8 cellular contexts compared by ENCODE assay signal in the genomic region with DNA sequence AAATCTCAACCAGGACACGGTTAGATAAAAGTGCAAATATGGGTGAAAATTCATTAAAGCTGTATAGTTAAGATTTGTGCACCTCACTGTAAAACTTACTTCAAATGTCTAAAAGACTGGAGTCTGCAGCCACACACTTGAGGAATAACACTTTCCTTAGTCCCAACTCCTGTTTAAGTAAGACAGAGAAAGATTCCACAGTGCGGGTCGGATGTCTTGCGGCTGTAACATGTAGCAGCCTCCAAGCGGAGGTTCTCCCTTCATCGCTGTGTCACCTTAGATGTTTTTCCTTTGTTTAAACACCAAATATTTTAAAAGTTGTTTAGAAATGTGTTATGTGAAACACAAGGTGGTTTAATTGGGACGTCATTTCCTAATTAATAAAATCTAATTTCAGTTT. TPM values are rescaled to one million over a fixed set of nuclear protein-coding genes. Genes with fewer than 3 reads are reported as not detected.
DNase-seq lines count a peak whose midpoint lies in the region.

No MANE protein-coding gene starts in this region.

- intact Hi-C loops in activated CD4-positive, alpha-beta T cell treated with anti-CD3 and anti-CD28 coated beads, Interleukin-2, amount 10 ng/mL, durations not matched to agents 24 days and 14 days (cut with micrococcal nuclease): loop anchor here (1.0 kb wide), 4 partner anchors 40 to 158 kb away; a partner anchor contains a TSS
- intact Hi-C loops in activated T-helper 2 cell treated with anti-CD3 and anti-CD28 coated beads, Interferon-gamma antibody, Interleukin-2, Interleukin-4, amounts not matched to agents 10 μg/mL and 5 μg/mL and 100 μg/mL, durations not matched to agents 14 hours and 24 hours and 36 hours (cut with micrococcal nuclease): loop anchor here (1.0 to 5.0 kb wide), 4 partner anchors 41 to 156 kb away; a partner anchor contains a TSS

- H3K4me3 Mint-ChIP-seq in activated CD4-positive, alpha-beta T cell treated with anti-CD3 and anti-CD28 coated beads, Interleukin-2, amount 10 ng/mL, durations not matched to agents 24 days and 14 days: peak overlapping the region; percentile 85
- peak overlapping the region; percentile 84 for H3K4me3 Mint-ChIP-seq in activated T-helper 2 cell treated with anti-CD3 and anti-CD28 coated beads, Interferon-gamma antibody, Interleukin-2, Interleukin-4, amounts not matched to agents 10 μg/mL and 5 μg/mL and 100 μg/mL, durations not matched to agents 14 hours and 24 hours and 36 hours (ENCODE audit: low read depth)
- peak overlapping the region; percentile 76 to 91 (median 87) for H3K4me3 Mint-ChIP-seq in immature natural killer cell

- H3K36me3 Mint-ChIP-seq in activated CD4-positive, alpha-beta T cell treated with anti-CD3 and anti-CD28 coated beads, Interleukin-2, amount 10 ng/mL, durations not matched to agents 24 days and 14 days (ENCODE audit: low read depth): peaks cover 9% of the 10 kb centered on the region
- peaks cover 10% of the 10 kb centered on the region for H3K36me3 Mint-ChIP-seq in activated T-helper 2 cell treated with anti-CD3 and anti-CD28 coated beads, Interferon-gamma antibody, Interleukin-2, Interleukin-4, amounts not matched to agents 10 μg/mL and 5 μg/mL and 100 μg/mL, durations not matched to agents 14 hours and 24 hours and 36 hours (ENCODE audit: low read depth)
- H3K36me3 Mint-ChIP-seq in immature natural killer cell: no peaks in the 10 kb centered on the region

- H3K27ac ChIP-seq in substantia nigra (ENCODE audit: low read depth, low read length, poor library complexity, severe bottlenecking): peak overlapping the region; percentile 59

- H3K9me3 Mint-ChIP-seq in activated CD4-positive, alpha-beta T cell treated with anti-CD3 and anti-CD28 coated beads, Interleukin-2, amount 10 ng/mL, durations not matched to agents 24 days and 14 days: peaks cover 4% of the 10 kb centered on the region
- H3K9me3 Mint-ChIP-seq in activated T-helper 2 cell treated with anti-CD3 and anti-CD28 coated beads, Interferon-gamma antibody, Interleukin-2, Interleukin-4, amounts not matched to agents 10 μg/mL and 5 μg/mL and 100 μg/mL, durations not matched to agents 14 hours and 24 hours and 36 hours: peaks cover 9% of the 10 kb centered on the region
- no peaks in the 10 kb centered on the region for H3K9me3 Mint-ChIP-seq in immature natural killer cell

- no peak for DNase-seq in activated CD4-positive, alpha-beta T cell treated with anti-CD3 and anti-CD28 coated beads, Interleukin-2, amount 10 ng/mL, durations not matched to agents 24 days and 14 days
- no peak for DNase-seq in activated CD4-positive, alpha-beta T cell treated with anti-CD3 and anti-CD28 coated beads for 4 hours
- no peak for DNase-seq in activated T-helper 2 cell treated with anti-CD3 and anti-CD28 coated beads, Interferon-gamma antibody, Interleukin-2, Interleukin-4, amounts not matched to agents 10 μg/mL and 5 μg/mL and 100 μg/mL, durations not matched to agents 14 hours and 24 hours and 36 hours (ENCODE audit: low spot score)
- DNase-seq in immature natural killer cell (no peak), substantia nigra (lab: John Stamatoyannopoulos, UW) (no peak), CD1c-positive myeloid dendritic cell (ENCODE audit: extremely low spot score) (no peak), putamen (ENCODE audit: low spot score) (no peak), SKM-1 (lab: John Stamatoyannopoulos, UW; ENCODE audit: unreplicated experiment) (no peak)

- H3K27ac Mint-ChIP-seq in activated CD4-positive, alpha-beta T cell treated with anti-CD3 and anti-CD28 coated beads, Interleukin-2, amount 10 ng/mL, durations not matched to agents 24 days and 14 days: peak overlapping the region; percentile 90
- peak overlapping the region; percentile 76 for H3K27ac Mint-ChIP-seq in activated T-helper 2 cell treated with anti-CD3 and anti-CD28 coated beads, Interferon-gamma antibody, Interleukin-2, Interleukin-4, amounts not matched to agents 10 μg/mL and 5 μg/mL and 100 μg/mL, durations not matched to agents 14 hours and 24 hours and 36 hours
- peak overlapping the region; percentile 83 to 93 (median 91) for H3K27ac Mint-ChIP-seq in immature natural killer cell

- no peaks in the 10 kb centered on the region for H3K27me3 Mint-ChIP-seq in activated CD4-positive, alpha-beta T cell treated with anti-CD3 and anti-CD28 coated beads, Interleukin-2, amount 10 ng/mL, durations not matched to agents 24 days and 14 days
- H3K27me3 Mint-ChIP-seq in activated T-helper 2 cell treated with anti-CD3 and anti-CD28 coated beads, Interferon-gamma antibody, Interleukin-2, Interleukin-4, amounts not matched to agents 10 μg/mL and 5 μg/mL and 100 μg/mL, durations not matched to agents 14 hours and 24 hours and 36 hours (ENCODE audit: low read depth): no peaks in the 10 kb centered on the region
- peaks cover 2 to 10% (median 7%) of the 10 kb centered on the region in 3 donors for H3K27me3 Mint-ChIP-seq in immature natural killer cell (ENCODE audit: low read depth in 3 of 3)

- H3K4me1 Mint-ChIP-seq in activated CD4-positive, alpha-beta T cell treated with anti-CD3 and anti-CD28 coated beads, Interleukin-2, amount 10 ng/mL, durations not matched to agents 24 days and 14 days: peaks cover 26% of the 10 kb centered on the region
- H3K4me1 Mint-ChIP-seq in activated T-helper 2 cell treated with anti-CD3 and anti-CD28 coated beads, Interferon-gamma antibody, Interleukin-2, Interleukin-4, amounts not matched to agents 10 μg/mL and 5 μg/mL and 100 μg/mL, durations not matched to agents 14 hours and 24 hours and 36 hours (ENCODE audit: low read depth): peaks cover 23% of the 10 kb centered on the region
- H3K4me1 Mint-ChIP-seq in immature natural killer cell: peaks cover 32 to 41% of the 10 kb centered on the region in 2 donors

RNA-seq across cellular contexts. Expression of a gene that starts 0.9 kb away (rescaled TPM):
- total RNA-seq in activated CD4-positive, alpha-beta T cell treated with anti-CD3 and anti-CD28 coated beads, Interleukin-2, amount 10 ng/mL, durations not matched to agents 24 days and 14 days: 61.3 and 62.6 TPM in 2 replicates
- total RNA-seq in activated T-helper 2 cell treated with anti-CD3 and anti-CD28 coated beads, Interferon-gamma antibody, Interleukin-2, Interleukin-4, amounts not matched to agents 10 μg/mL and 5 μg/mL and 100 μg/mL, durations not matched to agents 14 hours and 24 hours and 36 hours: 59.2 and 62.8 TPM in 2 replicates
- 10 to 100 TPM; 60.7 to 76.0 (median 72.9) TPM for polyA plus RNA-seq in immature natural killer cell

RNA-seq across cellular contexts. Expression of a gene that starts 39.9 kb away (rescaled TPM):
- total RNA-seq in activated CD4-positive, alpha-beta T cell treated with anti-CD3 and anti-CD28 coated beads, Interleukin-2, amount 10 ng/mL, durations not matched to agents 24 days and 14 days: 190 and 200 TPM in 2 replicates
- 194 and 195 TPM in 2 replicates for total RNA-seq in activated T-helper 2 cell treated with anti-CD3 and anti-CD28 coated beads, Interferon-gamma antibody, Interleukin-2, Interleukin-4, amounts not matched to agents 10 μg/mL and 5 μg/mL and 100 μg/mL, durations not matched to agents 14 hours and 24 hours and 36 hours
- 100 to 1,000 TPM in 1 of 3 donors, 10 to 100 TPM in 2; 72.1 to 110 (median 77.7) TPM for polyA plus RNA-seq in immature natural killer cell

RNA-seq across cellular contexts. Expression of a gene that starts 58.2 kb away (rescaled TPM):
- 28.3 and 28.4 TPM in 2 replicates for total RNA-seq in activated CD4-positive, alpha-beta T cell treated with anti-CD3 and anti-CD28 coated beads, Interleukin-2, amount 10 ng/mL, durations not matched to agents 24 days and 14 days
- total RNA-seq in activated T-helper 2 cell treated with anti-CD3 and anti-CD28 coated beads, Interferon-gamma antibody, Interleukin-2, Interleukin-4, amounts not matched to agents 10 μg/mL and 5 μg/mL and 100 μg/mL, durations not matched to agents 14 hours and 24 hours and 36 hours: 23.3 and 23.5 TPM in 2 replicates
- polyA plus RNA-seq in immature natural killer cell: 1 to 10 TPM; 3.2 to 7.0 (median 4.0) TPM
